ENCODE assay signal across 13 cellular contexts in genomic region chr4:17523626-17524025, GRCh38.
"Had no signal": no experiment of that assay in that cellular context is flagged by ENCODE, and none has a peak within 500 bp of the region (broad histone marks: within the 10 kb centered on the region; RNA-seq: fewer than 3 reads in every experiment).

No MANE protein-coding gene starts in this region.

- H3K27me3 ChIP-seq: ascending aorta, neural progenitor cell, pancreas, tibial nerve, vagina had no signal

- H3K27ac Mint-ChIP-seq: activated CD4-positive, alpha-beta memory T cell treated with anti-CD3 and anti-CD28 coated beads for 36 hours; activated naive CD8-positive, alpha-beta T cell treated with anti-CD3 and anti-CD28 coated beads, Interleukin-2, amount 50 U/mL, for 24 hours; mesothelial cell of epicardium; neural progenitor cell had no signal

- H3K36me3 Mint-ChIP-seq: activated CD4-positive, alpha-beta memory T cell treated with anti-CD3 and anti-CD28 coated beads for 36 hours; mesothelial cell of epicardium; neural progenitor cell had no signal

- H3K9ac ChIP-seq: neural progenitor cell had no signal

- H3K4me1 Mint-ChIP-seq: activated naive CD8-positive, alpha-beta T cell treated with anti-CD3 and anti-CD28 coated beads, Interleukin-2, amount 50 U/mL, for 24 hours; mesothelial cell of epicardium; neural progenitor cell had no signal

- H3K4me3 ChIP-seq: ascending aorta, esophagus muscularis mucosa, neural progenitor cell, pancreas, tibial nerve, vagina had no signal

- ATAC-seq: activated naive CD8-positive, alpha-beta T cell treated with anti-CD3 and anti-CD28 coated beads, Interleukin-2, amount 50 U/mL, for 24 hours; pancreas had no signal

- H3K9me3 Mint-ChIP-seq: activated CD4-positive, alpha-beta memory T cell treated with anti-CD3 and anti-CD28 coated beads for 36 hours; activated naive CD8-positive, alpha-beta T cell treated with anti-CD3 and anti-CD28 coated beads, Interleukin-2, amount 50 U/mL, for 24 hours; mesothelial cell of epicardium; neural progenitor cell had no signal

- H3K4me3 Mint-ChIP-seq: activated CD4-positive, alpha-beta memory T cell treated with anti-CD3 and anti-CD28 coated beads for 36 hours; activated naive CD8-positive, alpha-beta T cell treated with anti-CD3 and anti-CD28 coated beads, Interleukin-2, amount 50 U/mL, for 24 hours; mesothelial cell of epicardium; neural progenitor cell had no signal

- H3K4me1 ChIP-seq: ascending aorta, esophagus muscularis mucosa, neural progenitor cell, pancreas, tibial nerve, vagina had no signal

- H2AFZ ChIP-seq: neural progenitor cell had no signal

- H3K4me2 ChIP-seq: neural progenitor cell had no signal

- DNase-seq: activated CD4-positive, alpha-beta memory T cell treated with anti-CD3 and anti-CD28 coated beads for 36 hours; activated CD4-positive, alpha-beta T cell treated with anti-CD3 and anti-CD28 coated beads for 1 hour; activated naive CD8-positive, alpha-beta T cell treated with anti-CD3 and anti-CD28 coated beads, Interleukin-2, amount 50 U/mL, for 24 hours; activated T-cell treated with anti-CD3 and anti-CD28 coated beads, Interleukin-2, amount 50 U/mL, for 48 hours; pancreas; stimulated activated CD4-positive, alpha-beta T cell treated with anti-CD3 and anti-CD28 coated beads, Interleukin-15, amount 100 ng/mL, for 24 hours; stimulated activated CD4-positive, alpha-beta T cell treated with anti-CD3 and anti-CD28 coated beads, Interleukin-4, amount 100 ng/mL, for 24 hours had no signal

- H3K27ac ChIP-seq: ascending aorta, esophagus muscularis mucosa, neural progenitor cell, pancreas, tibial nerve, vagina had no signal

- H3K36me3 ChIP-seq: ascending aorta, esophagus muscularis mucosa, neural progenitor cell, pancreas, tibial nerve, vagina had no signal

- H3K9me3 ChIP-seq: ascending aorta, esophagus muscularis mucosa, pancreas, tibial nerve, vagina had no signal
